In the genomic region with DNA sequence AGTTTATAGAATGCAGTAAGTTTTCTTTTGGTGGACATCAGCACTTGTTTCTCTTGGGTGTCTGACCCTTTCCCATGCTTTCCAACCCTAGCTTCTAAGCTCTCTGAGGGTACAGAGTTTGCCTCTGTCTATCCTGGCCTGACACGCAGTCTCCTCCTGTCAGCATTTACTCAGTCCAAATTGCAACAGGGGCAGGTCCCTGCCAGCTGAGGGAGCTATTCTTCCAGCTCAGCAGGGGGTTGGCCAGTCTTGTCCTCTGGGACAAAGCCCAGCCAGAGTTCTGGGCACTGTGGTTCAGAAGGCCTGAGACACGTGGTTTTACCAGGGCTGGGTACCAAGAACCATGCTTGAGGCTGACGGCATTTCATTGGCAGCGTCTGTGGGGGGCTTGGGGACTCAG, we compare ENCODE assay signal across 13 cellular contexts. TPM values are rescaled to one million over a fixed set of nuclear protein-coding genes. Genes with fewer than 3 reads are reported as not detected.
DNase-seq lines count a peak whose midpoint lies in the region; ATAC-seq and TF ChIP-seq lines count a peak whose summit lies in the region.
"Not testable (repeated sequence)": the region's sequence is repeated elsewhere in the genome, so short reads cannot be mapped to it uniquely, and the experiment has no call there.
"Had no signal": no experiment of that assay in that cellular context is flagged by ENCODE, and none has a peak within 500 bp of the region (broad histone marks: within the 10 kb centered on the region; RNA-seq: fewer than 3 reads in every experiment).

No MANE protein-coding gene starts in this region.

- not testable (repeated sequence) for BruUV-seq in Caco-2 (replicated peaks; lab: Mats Ljungman, UMichigan)
- TSS peak; percentile 85 for BruUV-seq in mammary epithelial cell (replicated peaks; lab: Mats Ljungman, UMichigan)

- H3K4me3 ChIP-seq in Caco-2 (ENCODE audit: low read depth, low read length); HFF-Myc (replicated peaks; ENCODE audit: low read depth, low read length); RWPE2 (ENCODE audit: severe bottlenecking); mammary epithelial cell (replicated peaks in 1 of 3; ENCODE audit: insufficient read depth in 1 of 3, low read depth in 2 of 3, low read length in 3 of 3); hepatocyte; osteoblast (ENCODE audit: insufficient read depth, low read length); upper lobe of left lung: not testable (repeated sequence)

- H3K36me3 ChIP-seq in Caco-2 (ENCODE audit: control insufficient read depth, insufficient read depth, low read length); RWPE2 (ENCODE audit: low read depth); mammary epithelial cell (ENCODE audit: insufficient read depth, low read length); hepatocyte (replicated peaks; ENCODE audit: insufficient read depth, low read depth); osteoblast (ENCODE audit: insufficient read depth, low read length); upper lobe of left lung: not testable (repeated sequence)

- H4K20me1 ChIP-seq in mammary epithelial cell (ENCODE audit: insufficient read depth, low read length); hepatocyte (ENCODE audit: insufficient read depth, poor library complexity, severe bottlenecking); osteoblast (ENCODE audit: insufficient read depth, low read length): not testable (repeated sequence)

- not testable (repeated sequence) for H3K9ac ChIP-seq in mammary epithelial cell (ENCODE audit: insufficient read depth, low read length)

- not testable (repeated sequence) for H3K9me3 ChIP-seq in Caco-2; RWPE2 (ENCODE audit: severe bottlenecking); mammary epithelial cell (replicated peaks; ENCODE audit: insufficient read depth, low read length); hepatocyte (ENCODE audit: low read depth); osteoblast (ENCODE audit: low read depth, low read length); upper lobe of left lung

- dilution Hi-C loops in mammary epithelial cell (cut with HindIII; ENCODE audit: low sequenced_read_pairs) = not testable (repeated sequence)

- not testable (repeated sequence) for H3K27me3 ChIP-seq in Caco-2 (replicated peaks; ENCODE audit: control insufficient read depth, insufficient read depth, low read length); RWPE2 (ENCODE audit: insufficient read depth, poor library complexity, severe bottlenecking); mammary epithelial cell (ENCODE audit: insufficient read depth, low read length); foreskin keratinocyte; hepatocyte; osteoblast (ENCODE audit: insufficient read depth, low read length); upper lobe of left lung

- ATAC-seq in RWPE2 (ENCODE audit: low read depth) (peak; percentile 14; the same call in 1 of the 3 replicates), foreskin keratinocyte (peak; percentile 3), upper lobe of left lung (ENCODE audit: low FRiP score in 2 of 2) (peak; percentile 52 to 53)

- not testable (repeated sequence) for TF ChIP-seq EP300 in upper lobe of left lung (IDR thresholded peaks at IDR 0.05)

- not testable (repeated sequence) for H3K4me1 ChIP-seq in Caco-2; foreskin keratinocyte; hepatocyte (ENCODE audit: insufficient read depth); osteoblast (ENCODE audit: insufficient read depth, low read length); upper lobe of left lung
- H3K4me1 ChIP-seq in RWPE2 (ENCODE audit: insufficient read depth, poor library complexity, severe bottlenecking) (peaks cover 16% of the 10 kb centered on the region), mammary epithelial cell (ENCODE audit: insufficient read depth, low read length) (peaks cover 19% of the 10 kb centered on the region)

- H3K27ac Mint-ChIP-seq in Caco-2 (ENCODE audit: unreplicated experiment) = peak overlapping the region; percentile 60

- H3K79me2 ChIP-seq in mammary epithelial cell (ENCODE audit: insufficient read depth, low read length); hepatocyte; osteoblast (ENCODE audit: insufficient read depth, low read length): not testable (repeated sequence)

- H3K9me2 ChIP-seq in hepatocyte (replicated peaks; ENCODE audit: insufficient read depth) = not testable (repeated sequence)

- TF ChIP-seq POLR2A in upper lobe of left lung (IDR thresholded peaks at IDR 0.05) = not testable (repeated sequence)

- not testable (repeated sequence) for H3K36me3 Mint-ChIP-seq in Caco-2 (ENCODE audit: insufficient read depth, unreplicated experiment)

- TF ChIP-seq CTCF in Caco-2 (IDR thresholded peaks at IDR 0.05; ENCODE audit: insufficient read depth in 1 of 2, low read depth in 1 of 2, low read length in 1 of 2, severe bottlenecking in 1 of 2, unreplicated experiment in 1 of 2) (peak in 1 of 2 experiments; percentile 28), HFF-Myc (IDR thresholded peaks at IDR 0.05; ENCODE audit: low read depth, low read length, missing control alignments) (peak; percentile 2), RWPE2 (IDR thresholded peaks at IDR 0.05; ENCODE audit: poor library complexity, severe bottlenecking) (peak; percentile 25), foreskin keratinocyte (conservative IDR thresholded peaks at IDR 0.05) (peak; percentile 51), hepatocyte (IDR thresholded peaks at IDR 0.05; ENCODE audit: poor library complexity) (peak; percentile 33), upper lobe of left lung (IDR thresholded peaks at IDR 0.05) (peak in 1 of 6 experiments; percentile 13)
- not testable (repeated sequence) for TF ChIP-seq CTCF in mammary epithelial cell (conservative IDR thresholded peaks at IDR 0.05 in 1 of 2, IDR thresholded peaks at IDR 0.05 in 1 of 2; ENCODE audit: extremely low read depth in 1 of 2, insufficient read depth in 1 of 2, low read depth in 1 of 2, low read length in 2 of 2); osteoblast (IDR thresholded peaks at IDR 0.05; ENCODE audit: extremely low read depth, low read depth, low read length)

- in situ Hi-C loops in mammary epithelial cell (cut with MboI; ENCODE audit: low sequenced_read_pairs in 2 of 2) = loop anchor here in 1 of 2 donors (10.0 kb wide), 1 partner anchor 305 kb away; no protein-coding TSS in a partner anchor

- not testable (repeated sequence) for H3K4me2 ChIP-seq in mammary epithelial cell (ENCODE audit: insufficient read depth, low read depth, low read length); hepatocyte; osteoblast (ENCODE audit: insufficient read depth, low read length)

- WGBS in mammary epithelial cell (ENCODE audit: low coverage, missing lambda C conversion rate) = 57% methylated on average over 1 of the region's 4 CpGs
- 72% methylated on average over 1 of the region's 4 CpGs for WGBS in hepatocyte (ENCODE audit: low lambda C conversion rate, missing lambda C conversion rate)
- 58 to 71% methylated on average over 1 of the region's 4 CpGs for WGBS in upper lobe of left lung, 2 donors

- POLR2A ChIA-PET in Caco-2 (lab: Charles Lee) = not testable (repeated sequence)

- DNase-seq in Caco-2; HFF-Myc (ENCODE audit: extremely low read depth, low read depth); RWPE2 (ENCODE audit: low spot score); mammary epithelial cell; hepatocyte (ENCODE audit: low spot score); upper lobe of left lung: not testable (repeated sequence)
- DNase-seq in foreskin keratinocyte = peak in 1 of 2 donors; percentile 18
- DNase-seq in osteoblast (ENCODE audit: insufficient read length, low spot score, missing footprints) = peak; percentile 49

- intact Hi-C loops in Caco-2 (cut with micrococcal nuclease; ENCODE audit: unreplicated experiment) = loop anchor here (10.0 kb wide), 1 partner anchor 175 kb away; no protein-coding TSS in a partner anchor
- intact Hi-C loops in mammary epithelial cell (cut with micrococcal nuclease) = loop anchor here (5.0 to 10.0 kb wide), 4 partner anchors 32 to 195 kb away; partner anchors contain the start of genes MPRIP and PLD6

- CTCF ChIA-PET in Caco-2 (lab: Charles Lee); mammary epithelial cell (lab: Charles Lee; ENCODE audit: low non-redundant PET): not testable (repeated sequence)

- peak overlapping the region; percentile 76 for H3K27ac ChIP-seq in RWPE2 (ENCODE audit: poor library complexity, severe bottlenecking)
- not testable (repeated sequence) for H3K27ac ChIP-seq in mammary epithelial cell (ENCODE audit: insufficient read depth, low read depth, low read length); foreskin keratinocyte; hepatocyte; osteoblast (ENCODE audit: low read depth, low read length)
- H3K27ac ChIP-seq in upper lobe of left lung = peak overlapping the region in 1 of 4 donors; percentile 40

- H3K4me1 Mint-ChIP-seq in Caco-2 (ENCODE audit: low read depth, unreplicated experiment) = peaks cover 14% of the 10 kb centered on the region

- not testable (repeated sequence) for H2AFZ ChIP-seq in mammary epithelial cell (ENCODE audit: low read depth, low read length); hepatocyte; osteoblast (ENCODE audit: low read length)

- H3K4me3 Mint-ChIP-seq in Caco-2 (ENCODE audit: unreplicated experiment) = not testable (repeated sequence)

- not testable (repeated sequence) for H3K27me3 Mint-ChIP-seq in Caco-2 (ENCODE audit: insufficient read depth, unreplicated experiment)

- not testable (repeated sequence) for H3K9me3 Mint-ChIP-seq in Caco-2 (ENCODE audit: unreplicated experiment)

RNA-seq across cellular contexts. Expression of gene MPRIP, which starts 32.3 kb away (rescaled TPM):
- total RNA-seq in Caco-2 (2022) (284 and 311 TPM in 2 replicates), mammary epithelial cell (100 to 1,000 TPM; 168 to 352 TPM), foreskin keratinocyte (130 and 150 TPM in 2 replicates), hepatocyte (80.1 and 202 TPM in 2 replicates), osteoblast (120 and 149 TPM in 2 replicates), upper lobe of left lung (100 to 1,000 TPM; 201 to 380 (median 285) TPM)
- polyA plus RNA-seq in mammary epithelial cell (171 TPM), foreskin keratinocyte (104 and 109 TPM in 2 replicates), hepatocyte (91.7 and 123 TPM in 2 replicates)
- polyA minus RNA-seq in mammary epithelial cell = 766 TPM

RNA-seq across cellular contexts. Expression of gene TNFRSF13B, which starts 38.1 kb away (rescaled TPM):
- total RNA-seq in Caco-2 (2022) (not detected in 2 replicates), mammary epithelial cell (not detected), foreskin keratinocyte (not detected in 2 replicates), hepatocyte (not detected in 2 replicates), osteoblast (not detected in 2 replicates), upper lobe of left lung (1 to 10 TPM in 4 of 6 donors, under 1 TPM in 1, not detected in 1; 0.57 to 6.3 (median 2.1) TPM)
- polyA plus RNA-seq in mammary epithelial cell (not detected), foreskin keratinocyte (not detected in 2 replicates), hepatocyte (not detected in 2 replicates)
- not detected for polyA minus RNA-seq in mammary epithelial cell
- total RNA-seq: activated CD8-positive, alpha-beta T cell treated with anti-CD3 and anti-CD28 coated beads, Interleukin-2, amount 10 ng/mL, durations not matched to agents 7 days and 5 days; dermis blood vessel endothelial cell; endothelial cell of umbilical vein; progenitor cell of endocrine pancreas had no signal
- polyA plus RNA-seq: endothelial cell of umbilical vein, neural cell had no signal
